ENCODE assay signal across 23 cellular contexts in genomic region chr3:86225461-86225860, GRCh38.
"Had no signal": no experiment of that assay in that cellular context is flagged by ENCODE, and none has a peak within 500 bp of the region (broad histone marks: within the 10 kb centered on the region; RNA-seq: fewer than 3 reads in every experiment).

No MANE protein-coding gene starts in this region.

- H3K27me3 ChIP-seq: dorsolateral prefrontal cortex, ovary, right lobe of liver, suprapubic skin, transverse colon, upper lobe of right lung, uterus had no signal

- H3K27ac ChIP-seq: dorsolateral prefrontal cortex, lower lobe of right lung, ovary, right lobe of liver, suprapubic skin, transverse colon, upper lobe of right lung, uterus had no signal

- H3K4me1 Mint-ChIP-seq: immature natural killer cell; naive thymus-derived CD8-positive, alpha-beta T cell; nephron progenitor cell; stimulated activated naive CD8-positive, alpha-beta T cell treated with anti-CD3 and anti-CD28 coated beads, Interleukin-15, amount 100 ng/mL, for 72 hours had no signal

- H3K4me3 ChIP-seq: dorsolateral prefrontal cortex, lower lobe of right lung, ovary, right lobe of liver, smooth muscle cell, suprapubic skin, transverse colon, upper lobe of right lung, uterus had no signal

- H3K4me3 Mint-ChIP-seq: immature natural killer cell; naive thymus-derived CD8-positive, alpha-beta T cell; nephron progenitor cell; stimulated activated naive CD8-positive, alpha-beta T cell treated with anti-CD3 and anti-CD28 coated beads, Interleukin-15, amount 100 ng/mL, for 72 hours had no signal

- DNase-seq: dorsolateral prefrontal cortex; effector CD4-positive, alpha-beta T cell; hypothalamus; immature natural killer cell; left ventricle myocardium superior; lower lobe of right lung; naive thymus-derived CD8-positive, alpha-beta T cell; nephron progenitor cell; occipital lobe; ovary; retina; right lobe of liver; stimulated activated CD4-positive, alpha-beta T cell treated with anti-CD3 and anti-CD28 coated beads, Interleukin-12 subunit alpha, Interleukin-12 subunit beta, amount 100 ng/mL, for 4 hours; stimulated activated CD4-positive, alpha-beta T cell treated with anti-CD3 and anti-CD28 coated beads, Interleukin-1b, Interleukin-23, amount 100 ng/mL, for 48 hours; stimulated activated CD4-positive, alpha-beta T cell treated with anti-CD3 and anti-CD28 coated beads, Interleukin-4, amount 100 ng/mL, for 1 hour; stimulated activated CD8-positive, alpha-beta memory T cell treated with anti-CD3 and anti-CD28 coated beads, Interleukin-4, amount 100 ng/mL, for 48 hours; stimulated activated naive CD4-positive, alpha-beta T cell; stimulated activated naive CD8-positive, alpha-beta T cell treated with anti-CD3 and anti-CD28 coated beads, Interleukin-15, amount 100 ng/mL, for 72 hours; transverse colon; upper lobe of right lung; uterus had no signal

- H3K27ac Mint-ChIP-seq: immature natural killer cell; naive thymus-derived CD8-positive, alpha-beta T cell; nephron progenitor cell; stimulated activated naive CD8-positive, alpha-beta T cell treated with anti-CD3 and anti-CD28 coated beads, Interleukin-15, amount 100 ng/mL, for 72 hours had no signal

- H3K4me2 ChIP-seq: smooth muscle cell had no signal

- H3K27me3 Mint-ChIP-seq: naive thymus-derived CD8-positive, alpha-beta T cell; stimulated activated naive CD8-positive, alpha-beta T cell treated with anti-CD3 and anti-CD28 coated beads, Interleukin-15, amount 100 ng/mL, for 72 hours had no signal

- ATAC-seq: left ventricle myocardium superior; lower lobe of right lung; naive thymus-derived CD8-positive, alpha-beta T cell; right lobe of liver; stimulated activated naive CD8-positive, alpha-beta T cell treated with anti-CD3 and anti-CD28 coated beads, Interleukin-15, amount 100 ng/mL, for 72 hours; upper lobe of right lung had no signal

- H3K4me1 ChIP-seq: lower lobe of right lung, right lobe of liver, suprapubic skin, transverse colon, upper lobe of right lung, uterus had no signal

- H3K9me3 ChIP-seq: lower lobe of right lung, ovary, right lobe of liver, suprapubic skin, transverse colon, upper lobe of right lung, uterus had no signal

- H3K36me3 Mint-ChIP-seq: immature natural killer cell; naive thymus-derived CD8-positive, alpha-beta T cell had no signal

- H3K9me3 Mint-ChIP-seq: nephron progenitor cell had no signal
